1 cellular context compared by ENCODE assay signal in genomic region chr2:168119519-168120141, GRCh38.
A peak's percentile ranks its signal among the peaks of the same experiment; 100 is the strongest.
TF ChIP-seq lines count a peak whose summit lies in the region.

No MANE protein-coding gene starts in this region.

TF ChIP-seq in K562, 482 proteins besides CTCF, POLR2A, EP300 and RAD21 (continued from another document):
- no peak for TF ChIP-seq ZNF639 (CRISPR knock-in tag; conservative IDR thresholded peaks at IDR 0.05 in 1 of 2, IDR thresholded peaks at IDR 0.05 in 1 of 2)
- TF ChIP-seq C11orf30 (IDR thresholded peaks at IDR 0.05; ENCODE audit: low read depth) = peak; percentile 56; the same call in 1 of the 2 replicates
- no peak for TF ChIP-seq NFE2 (IDR thresholded peaks at IDR 0.05; ENCODE audit: low read depth)
- no peak for TF ChIP-seq SRSF9 (IDR thresholded peaks at IDR 0.05; ENCODE audit: borderline replicate concordance, low read depth, low read length)
- no peak for TF ChIP-seq ETV1 (tag; conservative IDR thresholded peaks at IDR 0.05; ENCODE audit: low read depth)
- TF ChIP-seq ARID3A (IDR thresholded peaks at IDR 0.05; ENCODE audit: borderline replicate concordance, low read depth, low read length) = no peak
- no peak for TF ChIP-seq U2AF2 (optimal IDR thresholded peaks at IDR 0.05; ENCODE audit: low read depth, low read length)
- peak; percentile 60 for TF ChIP-seq MAFG (tag; conservative IDR thresholded peaks at IDR 0.05)
- TF ChIP-seq FOXO4 (CRISPR knock-in tag; IDR thresholded peaks at IDR 0.05) = no peak
- TF ChIP-seq NFIX (CRISPR knock-in tag; IDR thresholded peaks at IDR 0.05; ENCODE audit: low read depth) = no peak
- peak; percentile 59 for TF ChIP-seq DEAF1 (CRISPR knock-in tag; IDR thresholded peaks at IDR 0.05)
- no peak for TF ChIP-seq CREM (IDR thresholded peaks at IDR 0.05; ENCODE audit: low read depth)
- TF ChIP-seq KLF13 (tag; IDR thresholded peaks at IDR 0.05; ENCODE audit: borderline replicate concordance, low read depth) = no peak
- TF ChIP-seq RBM15 (IDR thresholded peaks at IDR 0.05; ENCODE audit: insufficient read depth, low read length) = no peak
- no peak for TF ChIP-seq E4F1 (CRISPR knock-in tag; IDR thresholded peaks at IDR 0.05; ENCODE audit: borderline replicate concordance)
- no peak for TF ChIP-seq PML (IDR thresholded peaks at IDR 0.05; ENCODE audit: low read length)
- no peak for TF ChIP-seq ARID4B (CRISPR knock-in tag; IDR thresholded peaks at IDR 0.05)
